9 cellular contexts compared by ENCODE assay signal in genomic region chr5:168987540-168988300, GRCh38.
DNase-seq lines count a peak whose midpoint lies in the region; ATAC-seq and TF ChIP-seq lines count a peak whose summit lies in the region.
"Had no signal": no experiment of that assay in that cellular context is flagged by ENCODE, and none has a peak within 500 bp of the region (broad histone marks: within the 10 kb centered on the region; RNA-seq: fewer than 3 reads in every experiment).

No MANE protein-coding gene starts in this region.

- H3K27me3 Mint-ChIP-seq in activated CD4-positive, alpha-beta T cell treated with anti-CD3 and anti-CD28 coated beads for 36 hours, result peaks cover 9% of the 10 kb centered on the region

- peak; percentile 12 for DNase-seq in GM12864 (ENCODE audit: low read depth)
- peak; percentile 26 for DNase-seq in NCI-H2107 treated with DMSO at 0.1 percent for 48 hours (lab: John Stamatoyannopoulos, UW; ENCODE audit: unreplicated experiment)
- DNase-seq in activated CD4-positive, alpha-beta T cell treated with anti-CD3 and anti-CD28 coated beads for 36 hours, result peak; percentile 79
- peak; percentile 78 for DNase-seq in ecto neural progenitor cell (ENCODE audit: low spot score)
- peak; percentile 70 for DNase-seq in lung (ENCODE audit: low spot score)
- DNase-seq in stimulated activated CD8-positive, alpha-beta memory T cell treated with anti-CD3 and anti-CD28 coated beads, Interleukin-15, amount 100 ng/mL, for 24 hours (ENCODE audit: low read depth), result peak; percentile 30

- POLR2A ChIA-PET in activated CD4-positive, alpha-beta T cell treated with anti-CD3 and anti-CD28 coated beads for 36 hours (lab: Charles Lee), result no interaction called here

- no peak overlapping the region for H3K27ac Mint-ChIP-seq in activated CD4-positive, alpha-beta T cell treated with anti-CD3 and anti-CD28 coated beads for 36 hours

- WGBS in lung, 2 donors, result 39 to 52% methylated on average over 11 of the region's 11 CpGs

- peaks cover 0 to 2% of the 10 kb centered on the region in 2 donors for H3K4me1 ChIP-seq in lung (ENCODE audit: control insufficient read depth in 2 of 2, insufficient read depth in 2 of 2, low read length in 2 of 2)

- H3K27me3 ChIP-seq in lung (ENCODE audit: control insufficient read depth, insufficient read depth), result no peaks in the 10 kb centered on the region

- intact Hi-C loops in activated CD4-positive, alpha-beta T cell treated with anti-CD3 and anti-CD28 coated beads for 36 hours (cut with DNase I, micrococcal nuclease), result loop anchor here (1.0 to 10.0 kb wide), 7 partner anchors 100 to 723 kb away; partner anchors contain the start of gene SLIT3 (in 1 of the 2)

- H3K4me1 Mint-ChIP-seq in activated CD4-positive, alpha-beta T cell treated with anti-CD3 and anti-CD28 coated beads for 36 hours, result peaks cover 4% of the 10 kb centered on the region

- CTCF ChIA-PET in activated CD4-positive, alpha-beta T cell treated with anti-CD3 and anti-CD28 coated beads for 36 hours (lab: Charles Lee), result interaction anchor here (0.6 to 1.9 kb wide), 16 partner anchors 8 to 596 kb away, joined by 3 to 13 read pairs (median 3); partner anchors contain the start of gene SPDL1

- H3K9me3 Mint-ChIP-seq in activated CD4-positive, alpha-beta T cell treated with anti-CD3 and anti-CD28 coated beads for 36 hours (ENCODE audit: low read depth), result no peaks in the 10 kb centered on the region

- no peaks in the 10 kb centered on the region for H3K36me3 Mint-ChIP-seq in activated CD4-positive, alpha-beta T cell treated with anti-CD3 and anti-CD28 coated beads for 36 hours (ENCODE audit: low read depth)

- peak; percentile 76 for TF ChIP-seq CTCF in GM12864 (IDR thresholded peaks at IDR 0.05; ENCODE audit: low read depth, low read length, missing control alignments)
- TF ChIP-seq CTCF in lung (IDR thresholded peaks at IDR 0.05; ENCODE audit: control extremely low read depth, extremely low read depth), result peak; percentile 68

- no peaks in the 10 kb centered on the region for H3K36me3 ChIP-seq in lung (ENCODE audit: control insufficient read depth in 2 of 2, insufficient read depth in 2 of 2, low read length in 2 of 2)

- H3K4me3 Mint-ChIP-seq in activated CD4-positive, alpha-beta T cell treated with anti-CD3 and anti-CD28 coated beads for 36 hours, result no peak overlapping the region

- H3K9me3 ChIP-seq in lung (ENCODE audit: control insufficient read depth in 2 of 2, insufficient read depth in 1 of 2, low read length in 1 of 2), result no peaks in the 10 kb centered on the region

- ATAC-seq in HG02759 (IDR thresholded peaks at IDR 0.05; ENCODE audit: unreplicated experiment) (peak; percentile 67), lung (ENCODE audit: insufficient read depth, low FRiP score) (no peak), GM21825 (IDR thresholded peaks at IDR 0.05; ENCODE audit: unreplicated experiment) (no peak)
- peak; percentile 63 for ATAC-seq in activated CD4-positive, alpha-beta T cell treated with anti-CD3 and anti-CD28 coated beads for 36 hours

- no peak overlapping the region for H3K27ac ChIP-seq in lung (ENCODE audit: low read depth in 1 of 2, low read length in 1 of 2)
- H3K27ac ChIP-seq: epithelial cell of prostate had no signal

- H3K4me3 ChIP-seq in GM12864 (ENCODE audit: low read depth, low read length), result no peak overlapping the region
- H3K4me3 ChIP-seq in lung, result no peak overlapping the region

Comparison
In these comparisons a context has a peak if more than half of its experiments do, and no peak if none do; other contexts are left out.
1. DNase-seq: peak in every context shown above with its lines; median percentile 79 in activated CD4-positive, alpha-beta T cell treated with anti-CD3 and anti-CD28 coated beads for 36 hours; 78 in ecto neural progenitor cell; 70 in lung; 30 in stimulated activated CD8-positive, alpha-beta memory T cell treated with anti-CD3 and anti-CD28 coated beads, Interleukin-15, amount 100 ng/mL, for 24 hours; 26 in NCI-H2107 treated with DMSO at 0.1 percent for 48 hours; 12 in GM12864.
2. ATAC-seq: peak in HG02759 (single experiment) and activated CD4-positive, alpha-beta T cell treated with anti-CD3 and anti-CD28 coated beads for 36 hours (single experiment); none in lung (single experiment) and GM21825 (single experiment).